In genomic region chr3:138186803-138187295, GRCh38 we compare ENCODE assay signal across 8 cellular contexts. TPM values are rescaled to one million over a fixed set of nuclear protein-coding genes. Genes with fewer than 3 reads are reported as not detected.
A peak's percentile ranks its signal among the peaks of the same experiment; 100 is the strongest.
DNase-seq lines count a peak whose midpoint lies in the region; ATAC-seq, FAIRE-seq and TF ChIP-seq lines count a peak whose summit lies in the region.

No MANE protein-coding gene starts in this region.

- H3K27ac Mint-ChIP-seq in glutamatergic neuron (ENCODE audit: unreplicated experiment): peak overlapping the region; percentile 100

- intact Hi-C loops in pancreas (cut with DNase I): no loop called here
- intact Hi-C loops in thyroid gland (cut with DNase I): no loop called here

- ATAC-seq in GM21390 (IDR thresholded peaks at IDR 0.05; ENCODE audit: unreplicated experiment) (peak; percentile 92), pancreas (peak; percentile 96 to 99 (median 96))

- TF ChIP-seq POLR2A in thyroid gland (IDR thresholded peaks at IDR 0.05): no peak

- H3K27me3 Mint-ChIP-seq in glutamatergic neuron (ENCODE audit: unreplicated experiment): no peaks in the 10 kb centered on the region

- H3K9me3 Mint-ChIP-seq in glutamatergic neuron (ENCODE audit: unreplicated experiment): no peaks in the 10 kb centered on the region

- no peaks in the 10 kb centered on the region for H3K36me3 Mint-ChIP-seq in glutamatergic neuron (ENCODE audit: unreplicated experiment)

- FAIRE-seq in RCC 7860 (lab: Jason Lieb, UNC) (peak; percentile 76), pancreas (lab: Jason Lieb, UNC) (peak; percentile 79)

- H3K4me1 Mint-ChIP-seq in glutamatergic neuron (ENCODE audit: low read depth, unreplicated experiment): peaks cover 11% of the 10 kb centered on the region

- peak; percentile 97 for DNase-seq in D341Med (ENCODE audit: low spot score)
- peak; percentile 92 for DNase-seq in HT1080 (ENCODE audit: low read depth)
- DNase-seq in RCC 7860 (ENCODE audit: low spot score): peak; percentile 79
- peak; percentile 70 for DNase-seq in activated gamma-delta T cell (lab: John Stamatoyannopoulos, UW)
- DNase-seq in glutamatergic neuron: peak; percentile 88
- peak; percentile 88 to 96 (median 92) for DNase-seq in pancreas
- DNase-seq in thyroid gland: peak; percentile 92 to 93

- peaks cover 0 to 20% (median 11%) of the 10 kb centered on the region in 3 donors for H3K4me1 ChIP-seq in pancreas
- peaks cover 9 to 16% of the 10 kb centered on the region in 2 donors for H3K4me1 ChIP-seq in thyroid gland

- peak overlapping the region; percentile 96 for H3K4me3 Mint-ChIP-seq in glutamatergic neuron (ENCODE audit: unreplicated experiment)

- H3K9me3 ChIP-seq in pancreas (no peaks in the 10 kb centered on the region), thyroid gland (no peaks in the 10 kb centered on the region)

- WGBS in pancreas, 2 donors: 0% methylated on average over 25 of the region's 25 CpGs
- WGBS in thyroid gland, 2 donors: 0 to 1% methylated on average over 25 of the region's 25 CpGs

- H3K4me3 ChIP-seq in pancreas: peak overlapping the region; percentile 76 to 90 (median 84)
- H3K4me3 ChIP-seq in thyroid gland (replicated peaks in 1 of 3): peak overlapping the region; percentile 71 to 87 (median 80)

- no peak for TF ChIP-seq CTCF in glutamatergic neuron (IDR thresholded peaks at IDR 0.05; ENCODE audit: partially characterized antibody, unreplicated experiment)
- no peak for TF ChIP-seq CTCF in pancreas (IDR thresholded peaks at IDR 0.05)
- TF ChIP-seq CTCF in thyroid gland (IDR thresholded peaks at IDR 0.05): no peak

- H3K27me3 ChIP-seq in pancreas (no peaks in the 10 kb centered on the region), thyroid gland (no peaks in the 10 kb centered on the region)

- H3K36me3 ChIP-seq in pancreas (no peaks in the 10 kb centered on the region), thyroid gland (no peaks in the 10 kb centered on the region)

- peak overlapping the region; percentile 87 to 96 (median 90) for H3K27ac ChIP-seq in pancreas
- H3K27ac ChIP-seq in thyroid gland: peak overlapping the region; percentile 94 to 97 (median 97)

RNA-seq across cellular contexts. Expression of gene ARMC8, which starts 0.3 kb away (rescaled TPM):
- 37.5 and 41.5 TPM in 2 replicates for total RNA-seq in HT1080 (2014; rRNA removed; shearing (Covaris generic))
- polyA plus RNA-seq in HT1080 (2015; cell fraction: cytosol; rRNA removed): 35.6 and 37.8 TPM in 2 replicates
- polyA plus RNA-seq in HT1080 (2015; cell fraction: nucleus; rRNA removed): 55.7 and 58.5 TPM in 2 replicates
- total RNA-seq in glutamatergic neuron (ENCODE audit: unreplicated experiment) (54.4 TPM), pancreas (10 to 100 TPM; 15.4 to 21.1 (median 18.6) TPM), thyroid gland (10 to 100 TPM; 57.2 to 91.8 (median 59.5) TPM)
- 10 to 100 TPM in 1 of 2 donors, 1 to 10 TPM in 1; 7.6 to 14.4 TPM for polyA plus RNA-seq in pancreas

RNA-seq across cellular contexts. Expression of gene DBR1, which starts 12.1 kb away (rescaled TPM):
- total RNA-seq in HT1080 (2014; rRNA removed; shearing (Covaris generic)): 25.1 and 25.9 TPM in 2 replicates
- 17.0 and 18.4 TPM in 2 replicates for polyA plus RNA-seq in HT1080 (2015; cell fraction: cytosol; rRNA removed)
- 30.8 and 34.3 TPM in 2 replicates for polyA plus RNA-seq in HT1080 (2015; cell fraction: nucleus; rRNA removed)
- 16.0 TPM for total RNA-seq in glutamatergic neuron (ENCODE audit: unreplicated experiment)
- total RNA-seq in pancreas: 10 to 100 TPM in 1 of 6 donors, 1 to 10 TPM in 5; 4.3 to 12.2 (median 6.3) TPM
- 1 to 10 TPM; 3.5 to 7.6 TPM for polyA plus RNA-seq in pancreas
- total RNA-seq in thyroid gland: 10 to 100 TPM; 16.8 to 25.4 (median 18.3) TPM

RNA-seq across cellular contexts. Expression of gene A4GNT, which starts 54.7 kb away (rescaled TPM):
- total RNA-seq in HT1080 (2014; rRNA removed; shearing (Covaris generic)): not detected in 2 replicates
- not detected in 2 replicates for polyA plus RNA-seq in HT1080 (2015; cell fraction: cytosol; rRNA removed)
- polyA plus RNA-seq in HT1080 (2015; cell fraction: nucleus; rRNA removed): not detected in 2 replicates
- not detected for total RNA-seq in glutamatergic neuron (ENCODE audit: unreplicated experiment)
- 1 to 10 TPM in 4 of 6 donors, under 1 TPM in 2; 0.47 to 2.0 (median 1.1) TPM for total RNA-seq in pancreas
- polyA plus RNA-seq in pancreas: 1 to 10 TPM in 1 of 2 donors, under 1 TPM in 1; 0.34 to 1.2 TPM
- total RNA-seq in thyroid gland: not detected

Comparison
In these comparisons a context has a peak if more than half of its experiments do, and no peak if none do; other contexts are left out.
1. Peak in every context shown above with its lines: DNase-seq, ATAC-seq, H3K4me3 ChIP-seq and H3K27ac ChIP-seq.